In genomic region chr3:42369304-42369703, GRCh38 we compare ENCODE assay signal across 11 cellular contexts. TPM values are rescaled to one million over a fixed set of nuclear protein-coding genes. Genes with fewer than 3 reads are reported as not detected.
A peak's percentile ranks its signal among the peaks of the same experiment; 100 is the strongest.
DNase-seq lines count a peak whose midpoint lies in the region; ATAC-seq lines count a peak whose summit lies in the region.
"Had no signal": no experiment of that assay in that cellular context is flagged by ENCODE, and none has a peak within 500 bp of the region (broad histone marks: within the 10 kb centered on the region; RNA-seq: fewer than 3 reads in every experiment).

No MANE protein-coding gene starts in this region.

- no peaks in the 10 kb centered on the region for H3K36me3 ChIP-seq in iPS-18a (ENCODE audit: control insufficient read depth, low read depth, low read length)
- H3K36me3 ChIP-seq: cardiac muscle cell, right lobe of liver had no signal

- peak overlapping the region; percentile 13 for H3K4me3 ChIP-seq in iPS-18a (ENCODE audit: low read length)
- H3K4me3 ChIP-seq: cardiac muscle cell, right lobe of liver had no signal

- peaks cover 19% of the 10 kb centered on the region for H3K4me1 ChIP-seq in iPS-18a (ENCODE audit: control insufficient read depth, low read depth, low read length)
- H3K4me1 ChIP-seq: right lobe of liver had no signal

- peak overlapping the region; percentile 56 for H3K9ac ChIP-seq in iPS-18a (ENCODE audit: low read length)

- ATAC-seq in HG03378 (IDR thresholded peaks at IDR 0.05; ENCODE audit: unreplicated experiment) (no peak), HG02938 (IDR thresholded peaks at IDR 0.05; ENCODE audit: unreplicated experiment) (no peak), HG02973 (IDR thresholded peaks at IDR 0.05; ENCODE audit: unreplicated experiment) (no peak)
- ATAC-seq: PC-3 had no signal

- H3K27me3 ChIP-seq in iPS-18a (ENCODE audit: control insufficient read depth, insufficient read depth, low read length) = no peaks in the 10 kb centered on the region
- H3K27me3 ChIP-seq: cardiac muscle cell, right lobe of liver had no signal

- peak; percentile 24 for DNase-seq in SIG-M5 treated with dmso at 0.1 percent for 504 hours (lab: John Stamatoyannopoulos, UW; ENCODE audit: unreplicated experiment)
- DNase-seq in SIG-M5 (lab: John Stamatoyannopoulos, UW) = no peak
- DNase-seq in RPMI7951 (ENCODE audit: low read depth) = peak; percentile 53
- peak; percentile 80 for DNase-seq in superior temporal gyrus (ENCODE audit: extremely low spot score)
- DNase-seq: PC-3, right lobe of liver had no signal

- no peaks in the 10 kb centered on the region for H3K9me3 ChIP-seq in iPS-18a (ENCODE audit: control insufficient read depth, low read depth, low read length)
- H3K9me3 ChIP-seq: right lobe of liver had no signal

- peak overlapping the region; percentile 67 for H3K27ac ChIP-seq in iPS-18a (ENCODE audit: low read length)
- H3K27ac ChIP-seq: cardiac muscle cell, right lobe of liver had no signal

RNA-seq across cellular contexts. Expression of gene LYZL4, which starts 41.1 kb away (rescaled TPM):
- total RNA-seq in RPMI7951 (2014; rRNA removed; shearing (Covaris generic)) = 1.5 and 1.6 TPM in 2 replicates
- total RNA-seq: PC-3, right lobe of liver had no signal
